27 cellular contexts compared by ENCODE assay signal in the genomic region with DNA sequence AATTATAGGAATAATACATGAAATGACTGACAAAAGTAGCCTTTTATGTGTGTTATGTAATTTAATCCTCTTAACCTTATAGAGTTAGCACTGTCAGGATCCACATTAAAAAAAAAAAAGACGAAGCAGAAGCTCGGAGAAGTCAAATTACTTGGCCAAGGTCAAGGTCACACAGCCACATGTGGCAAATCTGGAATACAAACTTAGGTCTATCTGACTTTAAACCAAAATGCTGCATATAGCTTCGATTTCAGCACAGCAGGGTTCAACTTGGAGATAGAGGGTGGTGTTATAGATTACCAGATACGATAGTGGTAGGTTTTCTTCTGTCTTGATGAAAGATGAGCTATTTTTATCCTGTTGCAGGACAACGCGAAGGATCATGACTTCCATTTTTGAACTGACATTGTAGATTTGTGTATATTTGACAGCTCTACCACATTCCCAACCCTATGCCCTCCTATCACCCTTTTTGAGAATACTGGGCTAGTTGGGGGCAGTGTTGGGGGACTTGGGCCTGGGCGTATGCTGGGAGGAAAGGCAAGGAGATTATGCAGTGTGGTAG. TPM values are rescaled to one million over a fixed set of nuclear protein-coding genes. Genes with fewer than 3 reads are reported as not detected.
"Had no signal": no experiment of that assay in that cellular context is flagged by ENCODE, and none has a peak within 500 bp of the region (broad histone marks: within the 10 kb centered on the region; RNA-seq: fewer than 3 reads in every experiment).

No MANE protein-coding gene starts in this region.

- H3K36me3 ChIP-seq: gastroesophageal sphincter, heart left ventricle, neutrophil, pancreas, right lobe of liver, stomach, thyroid gland, vagina had no signal

- H3K79me2 ChIP-seq: hepatocyte had no signal

- H3K9me3 ChIP-seq: gastroesophageal sphincter, heart left ventricle, neutrophil, pancreas, right lobe of liver, stomach, thyroid gland, vagina had no signal

- DNase-seq: effector CD8-positive, alpha-beta T cell; erythroblast; foreskin fibroblast; heart left ventricle; kidney; natural killer cell; pancreas; right lobe of liver; small intestine; stimulated activated CD4-positive, alpha-beta T cell treated with anti-CD3 and anti-CD28 coated beads, Interleukin-12 subunit alpha, Interleukin-12 subunit beta, amount 100 ng/mL, for 4 hours; stimulated activated CD4-positive, alpha-beta T cell treated with anti-CD3 and anti-CD28 coated beads, Interleukin-1b, Interleukin-23, amount 100 ng/mL, for 48 hours; stimulated activated CD4-positive, alpha-beta T cell treated with anti-CD3 and anti-CD28 coated beads, Interleukin-4, amount 100 ng/mL, for 1 hour; stimulated activated CD8-positive, alpha-beta memory T cell treated with anti-CD3 and anti-CD28 coated beads, Interleukin-4, amount 100 ng/mL, for 48 hours; stimulated activated naive CD4-positive, alpha-beta T cell treated with Interleukin-2 at 50 U/mL for 16 hours; stomach; thyroid gland; trophoblast cell had no signal

- H3K27me3 ChIP-seq: gastroesophageal sphincter, heart left ventricle, hepatocyte, neutrophil, pancreas, right lobe of liver, stomach, thyroid gland, vagina had no signal

- H3K4me1 ChIP-seq: gastroesophageal sphincter, right lobe of liver had no signal

- H3K4me3 Mint-ChIP-seq: memory B cell, natural killer cell, neural crest cell had no signal

- H3K4me3 ChIP-seq: gastroesophageal sphincter, heart left ventricle, hepatocyte, lung, pancreas, right lobe of liver, stomach, thyroid gland, vagina had no signal

- FAIRE-seq: endothelial cell of umbilical vein, kidney, pancreas, small intestine had no signal

- H3K4me1 Mint-ChIP-seq: neural crest cell had no signal

- H3K27me3 Mint-ChIP-seq: memory B cell, progenitor cell of endocrine pancreas had no signal

- H2AFZ ChIP-seq: hepatocyte had no signal

- H3K27ac Mint-ChIP-seq: memory B cell, natural killer cell, progenitor cell of endocrine pancreas had no signal

- H3K36me3 Mint-ChIP-seq: memory B cell, natural killer cell had no signal

- ATAC-seq: gastroesophageal sphincter, heart left ventricle, left lobe of liver, natural killer cell, right lobe of liver had no signal

- H3K4me2 ChIP-seq: hepatocyte had no signal

- H3K9me3 Mint-ChIP-seq: memory B cell, natural killer cell, neural crest cell had no signal

- H3K27ac ChIP-seq: gastroesophageal sphincter, heart left ventricle, hepatocyte, neutrophil, pancreas, right lobe of liver, stomach, thyroid gland, vagina had no signal

RNA-seq across cellular contexts. Expression of a gene that starts 11.6 kb away (rescaled TPM):
- total RNA-seq: endothelial cell of umbilical vein, natural killer cell, neural crest cell had no signal
- polyA plus RNA-seq: endothelial cell of umbilical vein had no signal
